13 cellular contexts compared by ENCODE assay signal in genomic region chr4:38243385-38244053, GRCh38.
A peak's percentile ranks its signal among the peaks of the same experiment; 100 is the strongest.
DNase-seq lines count a peak whose midpoint lies in the region; ATAC-seq and TF ChIP-seq lines count a peak whose summit lies in the region.
"Had no signal": no experiment of that assay in that cellular context is flagged by ENCODE, and none has a peak within 500 bp of the region (broad histone marks: within the 10 kb centered on the region; RNA-seq: fewer than 3 reads in every experiment).

No MANE protein-coding gene starts in this region.

- H3K4me3 Mint-ChIP-seq in nephron progenitor cell (peak overlapping the region; percentile 1), immature natural killer cell (no peak overlapping the region)
- H3K4me3 Mint-ChIP-seq in stimulated activated effector memory CD8-positive, alpha-beta T cell treated with anti-CD3 and anti-CD28 coated beads, Interleukin-12 subunit alpha, Interleukin-12 subunit beta, amount 100 ng/mL, for 72 hours = no peak overlapping the region
- H3K4me3 Mint-ChIP-seq: activated CD4-positive, alpha-beta T cell treated with anti-CD3 and anti-CD28 coated beads, Interleukin-2, amount 10 ng/mL, durations not matched to agents 24 days and 14 days; activated T-helper 1 cell treated with anti-CD3 and anti-CD28 coated beads, Interleukin-12 subunit alpha, Interleukin-12 subunit beta, Interleukin-2, Interleukin-4 antibody, amounts not matched to agents 30 ng/mL and 10 ng/mL and 1 ng/mL, durations not matched to agents 14 hours and 24 hours and 36 hours; CD8-positive, alpha-beta T cell had no signal

- TF ChIP-seq RAD21 in IMR-90 (IDR thresholded peaks at IDR 0.05; ENCODE audit: low read length) = no peak

- H3K4me1 Mint-ChIP-seq in nephron progenitor cell = peaks cover 39% of the 10 kb centered on the region
- H3K4me1 Mint-ChIP-seq in immature natural killer cell = peaks cover 0 to 2% of the 10 kb centered on the region in 2 donors
- peaks cover 7% of the 10 kb centered on the region for H3K4me1 Mint-ChIP-seq in stimulated activated effector memory CD8-positive, alpha-beta T cell treated with anti-CD3 and anti-CD28 coated beads, Interleukin-12 subunit alpha, Interleukin-12 subunit beta, amount 100 ng/mL, for 72 hours

- H3K36me3 ChIP-seq in DND-41 (ENCODE audit: insufficient read depth, low read length) (no peaks in the 10 kb centered on the region), IMR-90 (ENCODE audit: control insufficient read depth, insufficient read depth, low read length) (no peaks in the 10 kb centered on the region)

- H3K27ac ChIP-seq in DND-41 (ENCODE audit: low read length) (no peak overlapping the region), IMR-90 (ENCODE audit: insufficient read depth, low read length) (no peak overlapping the region)

- H3K36me3 Mint-ChIP-seq in nephron progenitor cell (ENCODE audit: low read depth) (peaks cover 16% of the 10 kb centered on the region), immature natural killer cell (no peaks in the 10 kb centered on the region)
- no peaks in the 10 kb centered on the region for H3K36me3 Mint-ChIP-seq in stimulated activated effector memory CD8-positive, alpha-beta T cell treated with anti-CD3 and anti-CD28 coated beads, Interleukin-12 subunit alpha, Interleukin-12 subunit beta, amount 100 ng/mL, for 72 hours
- H3K36me3 Mint-ChIP-seq: CD8-positive, alpha-beta T cell had no signal

- peaks cover 42% of the 10 kb centered on the region for H3K9me3 Mint-ChIP-seq in nephron progenitor cell
- H3K9me3 Mint-ChIP-seq in immature natural killer cell = no peaks in the 10 kb centered on the region
- no peaks in the 10 kb centered on the region for H3K9me3 Mint-ChIP-seq in stimulated activated effector memory CD8-positive, alpha-beta T cell treated with anti-CD3 and anti-CD28 coated beads, Interleukin-12 subunit alpha, Interleukin-12 subunit beta, amount 100 ng/mL, for 72 hours
- H3K9me3 Mint-ChIP-seq: activated T-helper 1 cell treated with anti-CD3 and anti-CD28 coated beads, Interleukin-12 subunit alpha, Interleukin-12 subunit beta, Interleukin-2, Interleukin-4 antibody, amounts not matched to agents 30 ng/mL and 10 ng/mL and 1 ng/mL, durations not matched to agents 14 hours and 24 hours and 36 hours; CD8-positive, alpha-beta T cell had no signal

- no peaks in the 10 kb centered on the region for H3K27me3 Mint-ChIP-seq in nephron progenitor cell (ENCODE audit: low read depth, poor library complexity)
- peaks cover 0 to 3% (median 2%) of the 10 kb centered on the region in 3 donors for H3K27me3 Mint-ChIP-seq in immature natural killer cell (ENCODE audit: low read depth in 3 of 3)

- H3K27ac Mint-ChIP-seq in nephron progenitor cell (peak overlapping the region; percentile 97), immature natural killer cell (peak overlapping the region in 2 of 6 donors; percentile 46 to 75)
- H3K27ac Mint-ChIP-seq in stimulated activated effector memory CD8-positive, alpha-beta T cell treated with anti-CD3 and anti-CD28 coated beads, Interleukin-12 subunit alpha, Interleukin-12 subunit beta, amount 100 ng/mL, for 72 hours = no peak overlapping the region
- H3K27ac Mint-ChIP-seq: activated CD4-positive, alpha-beta T cell treated with anti-CD3 and anti-CD28 coated beads, Interleukin-2, amount 10 ng/mL, durations not matched to agents 24 days and 14 days; activated T-helper 1 cell treated with anti-CD3 and anti-CD28 coated beads, Interleukin-12 subunit alpha, Interleukin-12 subunit beta, Interleukin-2, Interleukin-4 antibody, amounts not matched to agents 30 ng/mL and 10 ng/mL and 1 ng/mL, durations not matched to agents 14 hours and 24 hours and 36 hours; CD8-positive, alpha-beta T cell had no signal

- no peak overlapping the region for H4K91ac ChIP-seq in IMR-90 (ENCODE audit: insufficient read depth, low read depth, low read length)

- peaks cover 6% of the 10 kb centered on the region; the same call in 1 of the 2 replicates for H3K9me1 ChIP-seq in IMR-90 (ENCODE audit: insufficient read depth, low read length)

- DNase-seq in DND-41 = no peak
- peak; percentile 1 for DNase-seq in IMR-90
- DNase-seq in erythroblast (lab: John Stamatoyannopoulos, UW) = peak; percentile 39 to 65
- DNase-seq in nephron progenitor cell = no peak
- DNase-seq in immature natural killer cell = no peak
- DNase-seq in GM13976 (ENCODE audit: low spot score) = no peak
- no peak for DNase-seq in stimulated activated effector memory CD8-positive, alpha-beta T cell treated with anti-CD3 and anti-CD28 coated beads, Interleukin-12 subunit alpha, Interleukin-12 subunit beta, amount 100 ng/mL, for 72 hours (ENCODE audit: low spot score in 2 of 2)
- DNase-seq: activated CD4-positive, alpha-beta T cell treated with anti-CD3 and anti-CD28 coated beads, Interleukin-2, amount 10 ng/mL, durations not matched to agents 24 days and 14 days; left ventricle myocardium superior; NCI-H226 had no signal

- dilution Hi-C loops in IMR-90 (cut with HindIII; ENCODE audit: low sequenced_read_pairs, unreplicated experiment) = no loop called here

- H3K4me3 ChIP-seq in DND-41 (ENCODE audit: low read depth in 1 of 2, low read length in 2 of 2) (no peak overlapping the region), IMR-90 (ENCODE audit: insufficient read depth, low read depth, low read length) (no peak overlapping the region)

- peak overlapping the region; percentile 42 for H2AK9ac ChIP-seq in IMR-90 (replicated peaks; ENCODE audit: low read depth, low read length, poor library complexity)

- peak overlapping the region; percentile 32; the same call in 1 of the 2 replicates for H3K14ac ChIP-seq in IMR-90 (replicated peaks; ENCODE audit: low read depth, low read length)

- no peaks in the 10 kb centered on the region for H3K27me3 ChIP-seq in DND-41 (ENCODE audit: insufficient read depth, low read length, poor library complexity)
- H3K27me3 ChIP-seq in IMR-90 (ENCODE audit: control insufficient read depth, insufficient read depth, low read length) = no peaks in the 10 kb centered on the region; the same call in none of the 2 replicates

- peak overlapping the region; percentile 38; the same call in 1 of the 2 replicates for H2AFZ ChIP-seq in DND-41 (ENCODE audit: low read depth, low read length)
- H2AFZ ChIP-seq in IMR-90 (replicated peaks; ENCODE audit: low read length, poor library complexity) = peak overlapping the region; percentile 63

- in situ Hi-C loops in IMR-90 (cut with MboI; ENCODE audit: low sequenced_read_pairs) (no loop called here), GM13976 (cut with MboI; ENCODE audit: low sequenced_read_pairs, unreplicated experiment) (no loop called here)

- H3K9me3 ChIP-seq in DND-41 (ENCODE audit: insufficient read depth, low read length, severe bottlenecking) (no peaks in the 10 kb centered on the region), IMR-90 (ENCODE audit: control insufficient read depth, insufficient read depth, low read length) (no peaks in the 10 kb centered on the region)

- intact Hi-C loops in IMR-90 (cut with micrococcal nuclease) = no loop called here

- H3K9ac ChIP-seq in DND-41 (ENCODE audit: low read depth, low read length) = no peak overlapping the region
- no peak overlapping the region for H3K9ac ChIP-seq in IMR-90 (ENCODE audit: low read depth, low read length)

- CTCF ChIA-PET in IMR-90 (lab: Yijun Ruan, JAX) = interaction anchor here (0.5 kb wide), 1 partner anchor 544 kb away, joined by 5 read pairs; no protein-coding TSS in a partner anchor

- no peak overlapping the region for H3K23ac ChIP-seq in IMR-90 (ENCODE audit: low read depth, low read length)

- ATAC-seq in DND-41 (ENCODE audit: insufficient read depth, low read depth) (0 out of 3 replicates have a peak, but pooled peaks have one; percentile 19), IMR-90 (ENCODE audit: low read depth) (no peak; the same call in 1 of the 2 replicates)
- no peak for ATAC-seq in stimulated activated effector memory CD8-positive, alpha-beta T cell treated with anti-CD3 and anti-CD28 coated beads, Interleukin-12 subunit alpha, Interleukin-12 subunit beta, amount 100 ng/mL, for 72 hours
- ATAC-seq: CD8-positive, alpha-beta T cell; left ventricle myocardium superior; Panc1 had no signal

- H3K4ac ChIP-seq in IMR-90 (ENCODE audit: low read depth, low read length) = no peak overlapping the region

- H3K4me1 ChIP-seq in DND-41 (ENCODE audit: insufficient read depth, low read length) (peaks cover 2% of the 10 kb centered on the region; the same call in 1 of the 2 replicates), IMR-90 (ENCODE audit: control insufficient read depth, insufficient read depth, low read length) (no peaks in the 10 kb centered on the region)

- H3K18ac ChIP-seq in IMR-90 (ENCODE audit: low read depth, low read length) = no peak overlapping the region

- BruUV-seq in IMR-90 (replicated peaks; lab: Mats Ljungman, UMichigan) = no TSS peak

- H3K56ac ChIP-seq in IMR-90 (ENCODE audit: extremely low read depth, insufficient read depth, low read length) = no peak overlapping the region

- H4K20me1 ChIP-seq in DND-41 (ENCODE audit: insufficient read depth, low read length) (no peaks in the 10 kb centered on the region), IMR-90 (ENCODE audit: insufficient read depth, low read length) (no peaks in the 10 kb centered on the region)

- no peaks in the 10 kb centered on the region for H3K79me1 ChIP-seq in IMR-90 (ENCODE audit: low read depth in 1 of 2, low read length in 2 of 2)

- H3K4me2 ChIP-seq in DND-41 (ENCODE audit: insufficient read depth, low read length) = no peak overlapping the region
- H3K4me2 ChIP-seq in IMR-90 (ENCODE audit: low read depth, low read length) = no peak overlapping the region; the same call in 1 of the 2 replicates

- no CpG with 5 or more reads among the region's 6 CpGs for WGBS in IMR-90 (ENCODE audit: extremely low coverage in 2 of 2, insufficient read length in 1 of 2), 2 experiments

- TF ChIP-seq POLR2A in IMR-90 (IDR thresholded peaks at IDR 0.05; ENCODE audit: low read depth, low read length) = no peak
- TF ChIP-seq POLR2A in erythroblast (IDR thresholded peaks at IDR 0.05; ENCODE audit: low read length) = no peak

- H4K8ac ChIP-seq in IMR-90 (ENCODE audit: low read depth in 2 of 2, low read length in 2 of 2) = no peak overlapping the region

- no peak overlapping the region for H2BK15ac ChIP-seq in IMR-90 (ENCODE audit: low read depth, low read length)

- H2BK20ac ChIP-seq in IMR-90 (ENCODE audit: low read depth, low read length) = no peak overlapping the region

- H2BK120ac ChIP-seq in IMR-90 (ENCODE audit: low read depth, low read length) = no peak overlapping the region

- no peak for TF ChIP-seq CTCF in DND-41 (IDR thresholded peaks at IDR 0.05; ENCODE audit: borderline replicate concordance, extremely low read depth, low read length, poor library complexity, severe bottlenecking)
- TF ChIP-seq CTCF in IMR-90 (conservative IDR thresholded peaks at IDR 0.05; ENCODE audit: low read depth, low read length) = no peak
- no peak for TF ChIP-seq CTCF in nephron progenitor cell (IDR thresholded peaks at IDR 0.05)
- TF ChIP-seq CTCF in GM13976 (IDR thresholded peaks at IDR 0.05; ENCODE audit: borderline replicate concordance, control extremely low read depth, extremely low read depth, insufficient read depth, missing control alignments) = no peak

- no peak overlapping the region for H4K5ac ChIP-seq in IMR-90 (ENCODE audit: low read depth, low read length)

- peak overlapping the region; percentile 1; the same call in 1 of the 2 replicates for H2AK5ac ChIP-seq in IMR-90 (ENCODE audit: low read depth, low read length)

- peak overlapping the region; percentile 77 for H2BK5ac ChIP-seq in IMR-90 (ENCODE audit: low read depth, low read length, poor library complexity, severe bottlenecking)

- POLR2A ChIA-PET in IMR-90 (lab: Charles Lee; ENCODE audit: unreplicated experiment) = no interaction called here

- H3K79me2 ChIP-seq in DND-41 (ENCODE audit: insufficient read depth, low read length) = no peaks in the 10 kb centered on the region

Comparison
In these comparisons a context has a peak if more than half of its experiments do, and no peak if none do; other contexts are left out.
1. DNase-seq: peak in IMR-90 (single experiment) and erythroblast (2 of 2); none in DND-41 (single experiment), nephron progenitor cell (single experiment), immature natural killer cell (0 of 3), GM13976 (single experiment) and stimulated activated effector memory CD8-positive, alpha-beta T cell treated with anti-CD3 and anti-CD28 coated beads, Interleukin-12 subunit alpha, Interleukin-12 subunit beta, amount 100 ng/mL, for 72 hours (0 of 2).